ENCODE assay signal across 8 cellular contexts in the genomic region with DNA sequence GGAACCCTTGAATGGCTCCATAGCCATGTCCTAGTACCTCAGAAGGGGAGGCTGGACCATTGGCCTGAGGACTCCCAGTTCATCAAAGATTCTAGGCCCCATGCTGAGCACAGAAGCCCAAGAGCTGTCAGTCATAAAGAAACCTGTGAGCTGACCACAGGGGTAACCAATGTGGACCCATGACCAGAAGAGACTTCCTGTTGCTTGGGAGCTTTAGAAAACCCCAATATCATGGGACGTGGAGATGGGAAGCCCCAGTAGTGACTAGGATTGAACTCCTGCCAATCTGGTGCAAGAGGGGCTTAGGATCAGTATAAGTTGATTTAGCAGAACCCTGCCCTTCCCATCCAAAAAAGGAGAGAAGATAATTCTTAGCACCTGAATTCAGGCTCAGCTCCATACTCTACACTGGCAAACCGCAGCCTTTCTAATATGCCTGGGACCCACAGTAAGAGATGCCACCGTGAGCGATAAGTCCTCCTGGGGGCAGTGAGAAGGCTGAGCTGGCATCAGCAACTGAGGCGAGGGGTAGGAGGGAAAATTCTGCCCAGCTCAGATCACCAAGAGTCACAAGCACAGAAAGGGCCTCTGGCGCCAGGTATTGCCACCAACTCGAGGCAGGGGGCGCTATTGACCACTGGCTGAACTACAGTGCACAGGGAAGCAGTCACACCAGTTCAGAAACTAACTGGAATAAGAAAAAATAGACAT.
DNase-seq lines count a peak whose midpoint lies in the region; ATAC-seq and TF ChIP-seq lines count a peak whose summit lies in the region.

No MANE protein-coding gene starts in this region.

- TF ChIP-seq POLR2A in uterus (IDR thresholded peaks at IDR 0.05) = no peak

- H3K27me3 ChIP-seq in uterus = no peaks in the 10 kb centered on the region

- no peaks in the 10 kb centered on the region for H3K9me3 ChIP-seq in uterus

- H3K4me1 Mint-ChIP-seq in activated naive CD4-positive, alpha-beta T cell treated with anti-CD3 and anti-CD28 coated beads for 36 hours (ENCODE audit: low read depth) = no peaks in the 10 kb centered on the region

- DNase-seq in activated naive CD4-positive, alpha-beta T cell treated with anti-CD3 and anti-CD28 coated beads for 36 hours = peak; percentile 75
- no peak for DNase-seq in activated naive CD4-positive, alpha-beta T cell (lab: John Stamatoyannopoulos, UW)
- DNase-seq in HPDE6-E6E7 (ENCODE audit: extremely low spot score) (peak; percentile 62), SKM-1 (lab: John Stamatoyannopoulos, UW; ENCODE audit: unreplicated experiment) (peak; percentile 70), germinal center (ENCODE audit: low spot score) (peak; percentile 33), uterus (no peak)
- DNase-seq in stimulated activated CD8-positive, alpha-beta memory T cell treated with anti-CD3 and anti-CD28 coated beads, Interleukin-4, amount 100 ng/mL, for 24 hours (ENCODE audit: low read depth) = peak; percentile 7

- no peak for TF ChIP-seq CTCF in uterus (IDR thresholded peaks at IDR 0.05)

- no peaks in the 10 kb centered on the region for H3K36me3 ChIP-seq in uterus

- CTCF ChIA-PET in activated naive CD4-positive, alpha-beta T cell treated with anti-CD3 and anti-CD28 coated beads for 36 hours (lab: Charles Lee) = interaction anchor here (0.6 to 2.6 kb wide), 16 partner anchors 10 to 494 kb away, joined by 3 to 20 read pairs (median 3); no protein-coding TSS in a partner anchor

- ATAC-seq in GM21619 (IDR thresholded peaks at IDR 0.05; ENCODE audit: unreplicated experiment) = peak; percentile 91

- no peak overlapping the region for H3K27ac Mint-ChIP-seq in activated naive CD4-positive, alpha-beta T cell treated with anti-CD3 and anti-CD28 coated beads for 36 hours

- no peaks in the 10 kb centered on the region for H3K4me1 ChIP-seq in uterus

- H3K27me3 Mint-ChIP-seq in activated naive CD4-positive, alpha-beta T cell treated with anti-CD3 and anti-CD28 coated beads for 36 hours (ENCODE audit: low read depth) = no peaks in the 10 kb centered on the region

- no peaks in the 10 kb centered on the region for H3K9me3 Mint-ChIP-seq in activated naive CD4-positive, alpha-beta T cell treated with anti-CD3 and anti-CD28 coated beads for 36 hours

- H3K4me3 Mint-ChIP-seq in activated naive CD4-positive, alpha-beta T cell treated with anti-CD3 and anti-CD28 coated beads for 36 hours = no peak overlapping the region

- H3K4me3 ChIP-seq in uterus = no peak overlapping the region

- H3K36me3 Mint-ChIP-seq in activated naive CD4-positive, alpha-beta T cell treated with anti-CD3 and anti-CD28 coated beads for 36 hours (ENCODE audit: low read depth) = no peaks in the 10 kb centered on the region

- intact Hi-C loops in activated naive CD4-positive, alpha-beta T cell treated with anti-CD3 and anti-CD28 coated beads for 36 hours (cut with micrococcal nuclease) = no loop called here
- intact Hi-C loops in uterus (cut with DNase I; ENCODE audit: low total_unique reads) = no loop called here

- no peak overlapping the region for H3K27ac ChIP-seq in uterus

Comparison
In these comparisons a context has a peak if more than half of its experiments do, and no peak if none do; other contexts are left out.
1. DNase-seq: peak in activated naive CD4-positive, alpha-beta T cell treated with anti-CD3 and anti-CD28 coated beads for 36 hours (single experiment), HPDE6-E6E7 (single experiment), SKM-1 (single experiment), germinal center (single experiment) and stimulated activated CD8-positive, alpha-beta memory T cell treated with anti-CD3 and anti-CD28 coated beads, Interleukin-4, amount 100 ng/mL, for 24 hours (single experiment); none in activated naive CD4-positive, alpha-beta T cell (0 of 4) and uterus (0 of 2).